ENCODE assay signal across 8 cellular contexts in genomic region chr3:152071924-152072323, GRCh38.
DNase-seq lines count a peak whose midpoint lies in the region; ATAC-seq and TF ChIP-seq lines count a peak whose summit lies in the region.

No MANE protein-coding gene starts in this region.

- no peaks in the 10 kb centered on the region for H3K27me3 Mint-ChIP-seq in MCF 10A (ENCODE audit: insufficient read depth, unreplicated experiment)
- peaks cover 4% of the 10 kb centered on the region for H3K27me3 Mint-ChIP-seq in activated T-helper 17 cell treated with anti-CD3 and anti-CD28 coated beads, Interleukin-2, amount 50 U/mL, for 72 hours

- intact Hi-C loops in MCF 10A (cut with micrococcal nuclease) (loop anchor here (1.0 to 5.0 kb wide), 4 partner anchors 197 to 500 kb away; no protein-coding TSS in a partner anchor), breast epithelium (cut with DNase I; ENCODE audit: low total_unique reads) (no loop called here), uterus (cut with DNase I; ENCODE audit: low total_unique reads) (no loop called here)

- H3K4me3 ChIP-seq in breast epithelium (no peak overlapping the region), uterus (no peak overlapping the region)

- no peak overlapping the region for H3K27ac Mint-ChIP-seq in MCF 10A (ENCODE audit: low read depth, unreplicated experiment)
- no peak overlapping the region for H3K27ac Mint-ChIP-seq in activated T-helper 17 cell treated with anti-CD3 and anti-CD28 coated beads, Interleukin-2, amount 50 U/mL, for 72 hours

- H3K9me3 Mint-ChIP-seq in MCF 10A (ENCODE audit: unreplicated experiment): no peaks in the 10 kb centered on the region
- H3K9me3 Mint-ChIP-seq in activated T-helper 17 cell treated with anti-CD3 and anti-CD28 coated beads, Interleukin-2, amount 50 U/mL, for 72 hours: no peaks in the 10 kb centered on the region

- no peak overlapping the region for H3K4me3 Mint-ChIP-seq in MCF 10A (ENCODE audit: unreplicated experiment)
- H3K4me3 Mint-ChIP-seq in activated T-helper 17 cell treated with anti-CD3 and anti-CD28 coated beads, Interleukin-2, amount 50 U/mL, for 72 hours: no peak overlapping the region

- no TSS peak for BruUV-seq in MCF 10A (replicated peaks; lab: Mats Ljungman, UMichigan)

- H3K4me1 ChIP-seq in breast epithelium: no peaks in the 10 kb centered on the region
- H3K4me1 ChIP-seq in uterus: no peaks in the 10 kb centered on the region

- DNase-seq in MCF 10A (ENCODE audit: unreplicated experiment): peak; percentile 69
- DNase-seq in breast epithelium (ENCODE audit: low spot score in 2 of 2): no peak
- DNase-seq in KG1 (lab: John Stamatoyannopoulos, UW): peak; percentile 41
- DNase-seq in iPS-NIHi11 (ENCODE audit: low spot score): peak; percentile 29
- DNase-seq in uterus: no peak
- DNase-seq in DMS153 treated with DMSO at 0.1 percent for 48 hours (lab: John Stamatoyannopoulos, UW; ENCODE audit: unreplicated experiment): no peak

- no peak overlapping the region for H3K27ac ChIP-seq in breast epithelium
- no peak overlapping the region for H3K27ac ChIP-seq in uterus

- no peaks in the 10 kb centered on the region for H3K9me3 ChIP-seq in breast epithelium
- H3K9me3 ChIP-seq in uterus: no peaks in the 10 kb centered on the region

- no peaks in the 10 kb centered on the region for H3K27me3 ChIP-seq in breast epithelium
- no peaks in the 10 kb centered on the region for H3K27me3 ChIP-seq in uterus

- peak; percentile 66 for ATAC-seq in activated T-helper 17 cell treated with anti-CD3 and anti-CD28 coated beads, Interleukin-2, amount 50 U/mL, for 72 hours (replicated peaks)
- ATAC-seq in HG02798 (IDR thresholded peaks at IDR 0.05; ENCODE audit: poor library complexity, unreplicated experiment): no peak

- no peaks in the 10 kb centered on the region for H3K4me1 Mint-ChIP-seq in MCF 10A (ENCODE audit: insufficient read depth, unreplicated experiment)
- peaks cover 4% of the 10 kb centered on the region for H3K4me1 Mint-ChIP-seq in activated T-helper 17 cell treated with anti-CD3 and anti-CD28 coated beads, Interleukin-2, amount 50 U/mL, for 72 hours

- CTCF ChIA-PET in MCF 10A (lab: Yijun Ruan, JAX): interaction anchor here (0.6 to 4.6 kb wide), 24 partner anchors 11 to 979 kb away, joined by 3 to 42 read pairs (median 3); no protein-coding TSS in a partner anchor

- TF ChIP-seq CTCF in MCF 10A (IDR thresholded peaks at IDR 0.05; ENCODE audit: unreplicated experiment) (peak; percentile 40), breast epithelium (IDR thresholded peaks at IDR 0.05) (no peak), uterus (IDR thresholded peaks at IDR 0.05) (peak in 3 of 4 experiments; percentile 18 to 30 (median 19))

- H3K36me3 ChIP-seq in breast epithelium: no peaks in the 10 kb centered on the region
- H3K36me3 ChIP-seq in uterus: no peaks in the 10 kb centered on the region

- POLR2A ChIA-PET in MCF 10A (lab: Yijun Ruan, JAX): interaction anchor here (0.6 to 1.6 kb wide), 4 partner anchors 25 to 372 kb away, joined by 3 to 5 read pairs (median 3); partner anchors contain the start of gene MBNL1

- H3K36me3 Mint-ChIP-seq in MCF 10A (ENCODE audit: insufficient read depth, unreplicated experiment): no peaks in the 10 kb centered on the region
- H3K36me3 Mint-ChIP-seq in activated T-helper 17 cell treated with anti-CD3 and anti-CD28 coated beads, Interleukin-2, amount 50 U/mL, for 72 hours (ENCODE audit: low read depth): no peaks in the 10 kb centered on the region

- no peak for TF ChIP-seq POLR2A in breast epithelium (IDR thresholded peaks at IDR 0.05)
- TF ChIP-seq POLR2A in uterus (IDR thresholded peaks at IDR 0.05): no peak

Comparison
In these comparisons a context has a peak if more than half of its experiments do, and no peak if none do; other contexts are left out.
1. DNase-seq: peak in MCF 10A (single experiment), KG1 (single experiment) and iPS-NIHi11 (single experiment); none in breast epithelium (0 of 2), uterus (0 of 2) and DMS153 treated with DMSO at 0.1 percent for 48 hours (single experiment).
2. CTCF ChIP-seq: peak in MCF 10A (single experiment) and uterus (3 of 4); none in breast epithelium (0 of 3).